28 cellular contexts compared by ENCODE assay signal in genomic region chr17:189444-189843, GRCh38. TPM values are rescaled to one million over a fixed set of nuclear protein-coding genes. Genes with fewer than 3 reads are reported as not detected.
"Had no signal": no experiment of that assay in that cellular context is flagged by ENCODE, and none has a peak within 500 bp of the region (broad histone marks: within the 10 kb centered on the region; RNA-seq: fewer than 3 reads in every experiment).

No MANE protein-coding gene starts in this region.

- H3K4me3 ChIP-seq: esophagus squamous epithelium, gastroesophageal sphincter, left ventricle myocardium inferior, lower lobe of right lung, psoas muscle, right lobe of liver, testis, tibial nerve, upper lobe of right lung, vagina had no signal

- ATAC-seq: effector memory CD8-positive, alpha-beta T cell; gastroesophageal sphincter; left cardiac atrium; lower lobe of right lung; psoas muscle; right lobe of liver; stimulated activated effector memory CD8-positive, alpha-beta T cell treated with anti-CD3 and anti-CD28 coated beads, Interleukin-12 subunit alpha, Interleukin-12 subunit beta, amount 100 ng/mL, for 72 hours; upper lobe of right lung had no signal

- H3K27ac ChIP-seq: epithelial cell of prostate, esophagus squamous epithelium, gastroesophageal sphincter, left ventricle myocardium inferior, lower lobe of right lung, psoas muscle, right lobe of liver, testis, tibial nerve, upper lobe of right lung, vagina had no signal

- H3K36me3 ChIP-seq: esophagus squamous epithelium, gastroesophageal sphincter, left ventricle myocardium inferior, lower lobe of right lung, right lobe of liver, tibial nerve, upper lobe of right lung, vagina had no signal

- DNase-seq: effector memory CD8-positive, alpha-beta T cell; esophagus squamous epithelium; foreskin fibroblast; immature natural killer cell; left cardiac atrium; left ventricle myocardium inferior; lower lobe of right lung; retina; right lobe of liver; stimulated activated CD4-positive, alpha-beta T cell treated with anti-CD3 and anti-CD28 coated beads, Interleukin-4, amount 100 ng/mL, for 1 hour; stimulated activated CD8-positive, alpha-beta memory T cell treated with anti-CD3 and anti-CD28 coated beads, Interleukin-4, amount 100 ng/mL, for 48 hours; testis; upper lobe of right lung had no signal

- H3K9me3 Mint-ChIP-seq: dendritic cell treated with granulocyte-macrophage colony-stimulating factor and Interleukin-4, amounts not matched to agents 40 ng/mL and 50 ng/mL, for 4 days; effector memory CD8-positive, alpha-beta T cell; memory B cell; mesothelial cell of epicardium; nephron; stimulated activated effector memory CD8-positive, alpha-beta T cell treated with anti-CD3 and anti-CD28 coated beads, Interleukin-12 subunit alpha, Interleukin-12 subunit beta, amount 100 ng/mL, for 72 hours; stimulated activated naive CD8-positive, alpha-beta T cell treated with anti-CD3 and anti-CD28 coated beads, Interleukin-15, Interleukin-2, amounts not matched to agents 100 ng/mL and 50 ng/mL, for 24 hours had no signal

- H3K27ac Mint-ChIP-seq: dendritic cell treated with granulocyte-macrophage colony-stimulating factor and Interleukin-4, amounts not matched to agents 40 ng/mL and 50 ng/mL, for 4 days; effector memory CD8-positive, alpha-beta T cell; immature natural killer cell; memory B cell; mesothelial cell of epicardium; stimulated activated naive CD8-positive, alpha-beta T cell treated with anti-CD3 and anti-CD28 coated beads, Interleukin-15, Interleukin-2, amounts not matched to agents 100 ng/mL and 50 ng/mL, for 24 hours had no signal

- H3K27me3 ChIP-seq: right lobe of liver, testis, vagina had no signal

- H3K36me3 Mint-ChIP-seq: immature natural killer cell; memory B cell; stimulated activated effector memory CD8-positive, alpha-beta T cell treated with anti-CD3 and anti-CD28 coated beads, Interleukin-12 subunit alpha, Interleukin-12 subunit beta, amount 100 ng/mL, for 72 hours had no signal

- H3K9me3 ChIP-seq: esophagus squamous epithelium, gastroesophageal sphincter, left ventricle myocardium inferior, lower lobe of right lung, psoas muscle, right lobe of liver, testis, tibial nerve, upper lobe of right lung, vagina had no signal

- H3K4me3 Mint-ChIP-seq: dendritic cell treated with granulocyte-macrophage colony-stimulating factor and Interleukin-4, amounts not matched to agents 40 ng/mL and 50 ng/mL, for 4 days; effector memory CD8-positive, alpha-beta T cell; immature natural killer cell; memory B cell; mesothelial cell of epicardium; nephron; stimulated activated effector memory CD8-positive, alpha-beta T cell treated with anti-CD3 and anti-CD28 coated beads, Interleukin-12 subunit alpha, Interleukin-12 subunit beta, amount 100 ng/mL, for 72 hours; stimulated activated naive CD8-positive, alpha-beta T cell treated with anti-CD3 and anti-CD28 coated beads, Interleukin-15, Interleukin-2, amounts not matched to agents 100 ng/mL and 50 ng/mL, for 24 hours had no signal

- H3K4me1 Mint-ChIP-seq: memory B cell had no signal

- H3K4me1 ChIP-seq: gastroesophageal sphincter, psoas muscle, tibial nerve, upper lobe of right lung had no signal

RNA-seq across cellular contexts. Expression of gene SCGB1C2, which starts 52.1 kb away (rescaled TPM):
- total RNA-seq: esophagus squamous epithelium, gastroesophageal sphincter, left cardiac atrium, left ventricle myocardium inferior, lower lobe of right lung, mesothelial cell of epicardium, mucosa of gallbladder, myocyte, omental fat pad, psoas muscle, right lobe of liver, subcutaneous adipose tissue, testis, tibial nerve, upper lobe of right lung, vagina had no signal
